In the genomic region with DNA sequence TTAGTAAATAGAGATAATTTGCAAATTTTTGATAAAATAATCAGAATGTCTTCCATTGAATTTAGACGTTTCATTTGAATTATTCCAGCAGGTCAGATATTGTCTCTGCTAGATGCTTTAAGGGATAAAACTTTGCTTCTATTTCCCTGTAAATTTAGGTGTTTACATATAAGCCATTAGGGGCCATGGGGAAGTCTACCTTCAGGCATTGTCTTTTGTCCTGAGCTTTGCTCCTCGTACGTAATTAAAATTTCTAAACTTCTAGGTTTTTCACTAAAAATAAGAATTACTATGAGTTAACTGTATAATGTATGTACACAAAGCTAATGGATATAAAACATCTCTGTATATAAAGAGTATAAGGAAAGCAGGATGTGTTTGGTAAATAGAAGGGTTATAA, we compare ENCODE assay signal across 18 cellular contexts. TPM values are rescaled to one million over a fixed set of nuclear protein-coding genes. Genes with fewer than 3 reads are reported as not detected.
DNase-seq lines count a peak whose midpoint lies in the region; FAIRE-seq and TF ChIP-seq lines count a peak whose summit lies in the region.
"Had no signal": no experiment of that assay in that cellular context is flagged by ENCODE, and none has a peak within 500 bp of the region (broad histone marks: within the 10 kb centered on the region; RNA-seq: fewer than 3 reads in every experiment).

No MANE protein-coding gene starts in this region.

- no peaks in the 10 kb centered on the region for H3K9me2 ChIP-seq in hepatocyte (replicated peaks; ENCODE audit: insufficient read depth)

- no peak overlapping the region for H2AFZ ChIP-seq in hepatocyte
- H2AFZ ChIP-seq: GM23248 had no signal

- FAIRE-seq in GM19239 (lab: Jason Lieb, UNC) = peak; percentile 8
- FAIRE-seq: GM12892, HTR-8/SVneo had no signal

- H3K4me1 ChIP-seq in HUES64 (ENCODE audit: insufficient read depth, low read length) (peaks cover 40% of the 10 kb centered on the region), hepatocyte (ENCODE audit: insufficient read depth) (no peaks in the 10 kb centered on the region)
- H3K4me1 ChIP-seq: BLaER1, Caco-2 had no signal

- H4K20me1 ChIP-seq in hepatocyte (ENCODE audit: insufficient read depth, poor library complexity, severe bottlenecking) = no peaks in the 10 kb centered on the region
- H4K20me1 ChIP-seq: BLaER1 had no signal

- H3K36me3 ChIP-seq in HUES64 (ENCODE audit: insufficient read depth, low read length) (no peaks in the 10 kb centered on the region), SK-N-MC (ENCODE audit: insufficient read depth, low read length) (no peaks in the 10 kb centered on the region), hepatocyte (replicated peaks; ENCODE audit: insufficient read depth, low read depth) (no peaks in the 10 kb centered on the region), MG63 (no peaks in the 10 kb centered on the region)
- H3K36me3 ChIP-seq: BLaER1 had no signal

- H3K27me3 ChIP-seq in HUES64 (ENCODE audit: insufficient read depth, low read length) (no peaks in the 10 kb centered on the region), hepatocyte (no peaks in the 10 kb centered on the region), MG63 (no peaks in the 10 kb centered on the region)
- H3K27me3 ChIP-seq: BLaER1 had no signal

- H3K9me3 ChIP-seq in HUES64 (ENCODE audit: insufficient read depth, low read depth, low read length) = 0 out of 2 replicates have a peak, but pooled peaks cover 2% of the 10 kb centered on the region
- peaks cover 2% of the 10 kb centered on the region; the same call in 1 of the 2 replicates for H3K9me3 ChIP-seq in SK-N-MC (ENCODE audit: low read depth, low read length)
- peaks cover 2% of the 10 kb centered on the region for H3K9me3 ChIP-seq in hepatocyte (ENCODE audit: low read depth)
- H3K9me3 ChIP-seq in MG63 = peaks cover 2% of the 10 kb centered on the region; the same call in 1 of the 2 replicates
- H3K9me3 ChIP-seq: BLaER1, Caco-2 had no signal

- DNase-seq in GM19239 (ENCODE audit: insufficient read length, low spot score) (no peak), SK-N-MC (ENCODE audit: low read depth, low spot score) (no peak), hepatocyte (ENCODE audit: low spot score) (no peak), HuH-7 (ENCODE audit: low spot score) (no peak), ecto neural progenitor cell (ENCODE audit: low spot score) (no peak), MG63 (no peak)
- DNase-seq: 8988T; AML-193; Caco-2; CD8-positive, alpha-beta memory T cell; DND-41; GDM1; GM23248; H9 had no signal

- no peak for TF ChIP-seq CTCF in hepatocyte (IDR thresholded peaks at IDR 0.05; ENCODE audit: poor library complexity)

- no peak overlapping the region for H3K27ac ChIP-seq in HUES64 (ENCODE audit: low read depth, low read length)
- no peak overlapping the region for H3K27ac ChIP-seq in SK-N-MC
- no peak overlapping the region for H3K27ac ChIP-seq in hepatocyte
- H3K27ac ChIP-seq: BLaER1, GM23248 had no signal

- H3K9ac ChIP-seq in HUES64 (ENCODE audit: low read depth, low read length) = 0 out of 2 replicates have a peak overlapping the region, but pooled peaks have one; percentile 24
- H3K9ac ChIP-seq in SK-N-MC (ENCODE audit: insufficient read length) = no peak overlapping the region
- H3K9ac ChIP-seq: BLaER1, GM23248 had no signal

- H3K79me2 ChIP-seq in hepatocyte = no peaks in the 10 kb centered on the region

- 14% methylated on average over 2 of the region's 3 CpGs for WGBS in HUES64
- WGBS in hepatocyte (ENCODE audit: low lambda C conversion rate, missing lambda C conversion rate) = 34% methylated on average over 3 of the region's 3 CpGs

- H3K4me3 ChIP-seq in HUES64 (ENCODE audit: low read length) = no peak overlapping the region
- H3K4me3 ChIP-seq in SK-N-MC = 0 out of 2 replicates have a peak overlapping the region, but pooled peaks have one; percentile 4
- no peak overlapping the region for H3K4me3 ChIP-seq in hepatocyte
- no peak overlapping the region for H3K4me3 ChIP-seq in MG63
- H3K4me3 ChIP-seq: BLaER1, GM23248 had no signal

- peak overlapping the region; percentile 10 for H3K4me2 ChIP-seq in hepatocyte
- H3K4me2 ChIP-seq: BLaER1 had no signal

RNA-seq across cellular contexts. Expression of gene CD69, which starts 24.1 kb away (rescaled TPM):
- not detected for polyA plus RNA-seq in HUES64 (2013, experiment 1 of 2)
- polyA plus RNA-seq in HUES64 (2013, experiment 2 of 2) = not detected
- total RNA-seq in hepatocyte = 0.07 TPM in 1 of 2 replicates, not detected in the other
- 0.57 TPM in 1 of 2 replicates, not detected in the other for polyA plus RNA-seq in hepatocyte
- total RNA-seq in MG63 (2014; rRNA removed; shearing (Covaris generic); ENCODE audit: low replicate concordance) = not detected in 2 replicates
- total RNA-seq: Caco-2, GM23248, H9 had no signal
- polyA plus RNA-seq: GM23248 had no signal

RNA-seq across cellular contexts. Expression of gene KLRF1, which starts 42.5 kb away (rescaled TPM):
- polyA plus RNA-seq in HUES64 (2013, experiment 1 of 2) = not detected
- polyA plus RNA-seq in HUES64 (2013, experiment 2 of 2) = not detected
- total RNA-seq in hepatocyte = not detected in 2 replicates
- not detected in 2 replicates for polyA plus RNA-seq in hepatocyte
- 1.8 TPM in 1 of 2 replicates, not detected in the other for total RNA-seq in MG63 (2014; rRNA removed; shearing (Covaris generic); ENCODE audit: low replicate concordance)
- total RNA-seq: Caco-2; CD8-positive, alpha-beta memory T cell; GM23248; H9 had no signal
- polyA plus RNA-seq: GM23248 had no signal

RNA-seq across cellular contexts. Expression of gene CLECL1, which starts 51.9 kb away (rescaled TPM):
- polyA plus RNA-seq in HUES64 (2013, experiment 1 of 2) = not detected
- not detected for polyA plus RNA-seq in HUES64 (2013, experiment 2 of 2)
- not detected in 2 replicates for total RNA-seq in hepatocyte
- polyA plus RNA-seq in hepatocyte = not detected in 2 replicates
- not detected in 2 replicates for total RNA-seq in MG63 (2014; rRNA removed; shearing (Covaris generic); ENCODE audit: low replicate concordance)
- total RNA-seq: Caco-2, GM23248, H9 had no signal
- polyA plus RNA-seq: GM23248 had no signal
